Comparison of ENCODE assay signal across 10 cellular contexts in genomic region chr9:88777498-88778312, GRCh38.
A peak's percentile ranks its signal among the peaks of the same experiment; 100 is the strongest.
DNase-seq lines count a peak whose midpoint lies in the region; ATAC-seq and TF ChIP-seq lines count a peak whose summit lies in the region.
"Had no signal": no experiment of that assay in that cellular context is flagged by ENCODE, and none has a peak within 500 bp of the region (broad histone marks: within the 10 kb centered on the region; RNA-seq: fewer than 3 reads in every experiment).

No MANE protein-coding gene starts in this region.

- peaks cover 4% of the 10 kb centered on the region for H3K27me3 Mint-ChIP-seq in activated CD4-positive, alpha-beta memory T cell treated with anti-CD3 and anti-CD28 coated beads, Interleukin-2, amount 10 ng/mL, durations not matched to agents 7 days and 5 days

- H3K9me3 Mint-ChIP-seq in activated CD4-positive, alpha-beta memory T cell treated with anti-CD3 and anti-CD28 coated beads, Interleukin-2, amount 10 ng/mL, durations not matched to agents 7 days and 5 days: no peaks in the 10 kb centered on the region

- CTCF ChIA-PET in activated CD4-positive, alpha-beta memory T cell treated with anti-CD3 and anti-CD28 coated beads, Interleukin-2, amount 10 ng/mL, durations not matched to agents 7 days and 5 days (lab: Charles Lee): no interaction called here

- peak overlapping the region; percentile 88 for H3K27ac ChIP-seq in RWPE2 (ENCODE audit: poor library complexity, severe bottlenecking)
- H3K27ac ChIP-seq in colonic mucosa: no peak overlapping the region

- H3K36me3 Mint-ChIP-seq in activated CD4-positive, alpha-beta memory T cell treated with anti-CD3 and anti-CD28 coated beads, Interleukin-2, amount 10 ng/mL, durations not matched to agents 7 days and 5 days (ENCODE audit: low read depth): no peaks in the 10 kb centered on the region
- H3K36me3 Mint-ChIP-seq: activated CD8-positive, alpha-beta memory T cell treated with anti-CD3 and anti-CD28 coated beads, Interleukin-2, amount 10 ng/mL, durations not matched to agents 7 days and 5 days had no signal

- TF ChIP-seq CTCF in RWPE2 (IDR thresholded peaks at IDR 0.05; ENCODE audit: poor library complexity, severe bottlenecking) (no peak), fibroblast of mammary gland (conservative IDR thresholded peaks at IDR 0.05; ENCODE audit: control insufficient read depth, insufficient read depth, low read depth, low read length) (no peak), colonic mucosa (IDR thresholded peaks at IDR 0.05) (no peak)

- H3K4me1 ChIP-seq in RWPE2 (ENCODE audit: insufficient read depth, poor library complexity, severe bottlenecking) (peaks cover 60% of the 10 kb centered on the region), colonic mucosa (no peaks in the 10 kb centered on the region)

- H3K27me3 ChIP-seq in RWPE2 (ENCODE audit: insufficient read depth, poor library complexity, severe bottlenecking): no peaks in the 10 kb centered on the region
- no peaks in the 10 kb centered on the region for H3K27me3 ChIP-seq in colonic mucosa
- H3K27me3 ChIP-seq: tibial nerve had no signal

- H3K9me3 ChIP-seq in RWPE2 (ENCODE audit: severe bottlenecking) (no peaks in the 10 kb centered on the region), colonic mucosa (no peaks in the 10 kb centered on the region)
- H3K9me3 ChIP-seq: tibial nerve had no signal

- no peak overlapping the region for H3K9ac ChIP-seq in colonic mucosa (ENCODE audit: low read depth in 2 of 2, low read length in 2 of 2)

- POLR2A ChIA-PET in activated CD4-positive, alpha-beta memory T cell treated with anti-CD3 and anti-CD28 coated beads, Interleukin-2, amount 10 ng/mL, durations not matched to agents 7 days and 5 days (lab: Charles Lee): no interaction called here

- H3K4me3 Mint-ChIP-seq in activated CD4-positive, alpha-beta memory T cell treated with anti-CD3 and anti-CD28 coated beads, Interleukin-2, amount 10 ng/mL, durations not matched to agents 7 days and 5 days: no peak overlapping the region
- H3K4me3 Mint-ChIP-seq: activated CD8-positive, alpha-beta memory T cell treated with anti-CD3 and anti-CD28 coated beads, Interleukin-2, amount 10 ng/mL, durations not matched to agents 7 days and 5 days had no signal

- intact Hi-C loops in colonic mucosa (cut with DNase I): no loop called here

- DNase-seq in RWPE2 (ENCODE audit: low spot score) (no peak), fibroblast of mammary gland (ENCODE audit: low read depth) (peak; percentile 60), pulmonary artery endothelial cell (ENCODE audit: low read depth, low spot score) (peak; percentile 67), NCI-H2081 (lab: John Stamatoyannopoulos, UW) (no peak), colonic mucosa (no peak)
- DNase-seq in activated CD4-positive, alpha-beta memory T cell treated with anti-CD3 and anti-CD28 coated beads, Interleukin-2, amount 10 ng/mL, durations not matched to agents 7 days and 5 days: no peak
- DNase-seq in stimulated activated CD4-positive, alpha-beta T cell treated with anti-CD3 and anti-CD28 coated beads, Interleukin-2, amount 100 ng/mL, for 24 hours: no peak
- DNase-seq: activated CD8-positive, alpha-beta memory T cell treated with anti-CD3 and anti-CD28 coated beads, Interleukin-2, amount 10 ng/mL, durations not matched to agents 7 days and 5 days had no signal

- no peaks in the 10 kb centered on the region for H3K4me1 Mint-ChIP-seq in activated CD4-positive, alpha-beta memory T cell treated with anti-CD3 and anti-CD28 coated beads, Interleukin-2, amount 10 ng/mL, durations not matched to agents 7 days and 5 days
- H3K4me1 Mint-ChIP-seq: activated CD8-positive, alpha-beta memory T cell treated with anti-CD3 and anti-CD28 coated beads, Interleukin-2, amount 10 ng/mL, durations not matched to agents 7 days and 5 days had no signal

- ATAC-seq in GM21825 (IDR thresholded peaks at IDR 0.05; ENCODE audit: unreplicated experiment) (peak; percentile 61), RWPE2 (ENCODE audit: low read depth) (no peak)
- ATAC-seq: activated CD8-positive, alpha-beta memory T cell treated with anti-CD3 and anti-CD28 coated beads, Interleukin-2, amount 10 ng/mL, durations not matched to agents 7 days and 5 days had no signal

- H3K27ac Mint-ChIP-seq in activated CD4-positive, alpha-beta memory T cell treated with anti-CD3 and anti-CD28 coated beads, Interleukin-2, amount 10 ng/mL, durations not matched to agents 7 days and 5 days: no peak overlapping the region
- H3K27ac Mint-ChIP-seq: activated CD8-positive, alpha-beta memory T cell treated with anti-CD3 and anti-CD28 coated beads, Interleukin-2, amount 10 ng/mL, durations not matched to agents 7 days and 5 days had no signal

- no peaks in the 10 kb centered on the region for H3K36me3 ChIP-seq in RWPE2 (ENCODE audit: low read depth)
- no peaks in the 10 kb centered on the region for H3K36me3 ChIP-seq in colonic mucosa
- H3K36me3 ChIP-seq: tibial nerve had no signal

- H3K4me3 ChIP-seq in RWPE2 (ENCODE audit: severe bottlenecking) (no peak overlapping the region), fibroblast of mammary gland (ENCODE audit: control insufficient read depth, low read depth, low read length) (no peak overlapping the region), colonic mucosa (no peak overlapping the region)
- H3K4me3 ChIP-seq: tibial nerve had no signal

Comparison
In these comparisons a context has a peak if more than half of its experiments do, and no peak if none do; other contexts are left out.
1. DNase-seq: peak in fibroblast of mammary gland (single experiment) and pulmonary artery endothelial cell (single experiment); none in RWPE2 (single experiment), NCI-H2081 (0 of 2), activated CD4-positive, alpha-beta memory T cell treated with anti-CD3 and anti-CD28 coated beads, Interleukin-2, amount 10 ng/mL, durations not matched to agents 7 days and 5 days (single experiment), colonic mucosa (single experiment) and stimulated activated CD4-positive, alpha-beta T cell treated with anti-CD3 and anti-CD28 coated beads, Interleukin-2, amount 100 ng/mL, for 24 hours (0 of 2).